In the genomic region with DNA sequence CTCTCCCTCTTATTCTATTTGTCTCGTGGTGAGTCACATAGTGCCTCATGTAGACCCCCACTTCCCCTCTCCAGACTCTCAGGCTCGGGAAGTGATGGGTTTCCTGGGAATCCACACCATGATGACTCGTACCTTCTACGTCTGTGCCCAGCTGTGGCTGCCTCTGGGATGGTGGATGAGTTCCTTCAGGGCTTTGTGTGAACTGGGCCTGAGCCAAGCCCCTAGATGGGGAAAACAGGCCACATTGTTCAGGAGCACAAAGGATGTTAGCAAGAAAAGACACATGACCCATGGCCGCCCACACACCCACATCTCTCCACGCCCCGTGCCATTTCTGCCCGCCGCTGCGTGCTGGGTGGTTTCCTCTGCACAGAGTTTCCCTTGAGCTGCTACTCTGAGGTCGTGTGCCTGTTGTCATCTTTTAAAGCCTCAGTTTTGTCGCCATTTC, we compare ENCODE assay signal across 1 cellular context.
TF ChIP-seq lines count a peak whose summit lies in the region.

No MANE protein-coding gene starts in this region.

TF ChIP-seq in H1, 55 proteins besides CTCF, POLR2A, EP300 and RAD21:
- TF ChIP-seq, protein P1, sequence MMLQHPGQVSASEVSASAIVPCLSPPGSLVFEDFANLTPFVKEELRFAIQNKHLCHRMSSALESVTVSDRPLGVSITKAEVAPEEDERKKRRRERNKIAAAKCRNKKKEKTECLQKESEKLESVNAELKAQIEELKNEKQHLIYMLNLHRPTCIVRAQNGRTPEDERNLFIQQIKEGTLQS (IDR thresholded peaks at IDR 0.05; ENCODE audit: insufficient read depth, low read depth, low read length), result no peak
- TF ChIP-seq SIRT6 (IDR thresholded peaks at IDR 0.05; ENCODE audit: low read length), result no peak
- no peak for TF ChIP-seq EGR1 (IDR thresholded peaks at IDR 0.05; ENCODE audit: borderline replicate concordance, low read depth, low read length)
- no peak for TF ChIP-seq KDM1A (IDR thresholded peaks at IDR 0.05; ENCODE audit: borderline replicate concordance, low read length)
- no peak for TF ChIP-seq RBBP5 (IDR thresholded peaks at IDR 0.05; ENCODE audit: borderline replicate concordance, low read depth, low read length)
- no peak for TF ChIP-seq RFX5 (IDR thresholded peaks at IDR 0.05; ENCODE audit: borderline replicate concordance, low read depth, low read length)
- no peak for TF ChIP-seq GTF2F1 (IDR thresholded peaks at IDR 0.05; ENCODE audit: borderline replicate concordance, low read depth, low read length)
